In genomic region chr6:133952815-133953633, GRCh38 we compare ENCODE assay signal across 8 cellular contexts. TPM values are rescaled to one million over a fixed set of nuclear protein-coding genes. Genes with fewer than 3 reads are reported as not detected.
DNase-seq lines count a peak whose midpoint lies in the region; ATAC-seq and TF ChIP-seq lines count a peak whose summit lies in the region.

Gene TBPL1 (plus strand): TSS chr6:133953224. CDS start chr6:133980126, 26,902 bp downstream.

- H3K9me3 Mint-ChIP-seq in activated CD4-positive, alpha-beta T cell treated with anti-CD3 and anti-CD28 coated beads, Interleukin-2, amount 10 ng/mL, durations not matched to agents 24 days and 14 days, result no peaks in the 10 kb centered on the region

- H3K27ac ChIP-seq in BLaER1 treated with 17β-estradiol and CSF1 and Interleukin-3, amounts not matched to agents 10 nM and 100 nM, result peak within 1 kb of the TSS; percentile 71 to 98 (median 96)
- H3K27ac ChIP-seq in colonic mucosa, result peak within 1 kb of the TSS; percentile 85

- peaks cover 10% of the 10 kb centered on the region for H3K27me3 Mint-ChIP-seq in activated CD4-positive, alpha-beta T cell treated with anti-CD3 and anti-CD28 coated beads, Interleukin-2, amount 10 ng/mL, durations not matched to agents 24 days and 14 days

- peak within 1 kb of the TSS; percentile 87 to 97 (median 94) for H3K9ac ChIP-seq in BLaER1 treated with 17β-estradiol and CSF1 and Interleukin-3, amounts not matched to agents 10 nM and 100 nM
- peak within 1 kb of the TSS; percentile 84 to 90 for H3K9ac ChIP-seq in colonic mucosa (ENCODE audit: low read depth in 2 of 2, low read length in 2 of 2)

- no peak for TF ChIP-seq CTCF in colonic mucosa (IDR thresholded peaks at IDR 0.05)

- peaks cover 28 to 51% (median 34%) of the 10 kb centered on the region in 10 experiments for H3K4me1 ChIP-seq in BLaER1 treated with 17β-estradiol and CSF1 and Interleukin-3, amounts not matched to agents 10 nM and 100 nM
- H3K4me1 ChIP-seq in colonic mucosa, result peaks cover 5% of the 10 kb centered on the region

- H3K4me3 ChIP-seq in BLaER1 treated with 17β-estradiol and CSF1 and Interleukin-3, amounts not matched to agents 10 nM and 100 nM, result peak within 1 kb of the TSS; percentile 85 to 93 (median 89)
- H3K4me3 ChIP-seq in colonic mucosa, result peak within 1 kb of the TSS; percentile 65

- H3K4me1 Mint-ChIP-seq in activated CD4-positive, alpha-beta T cell treated with anti-CD3 and anti-CD28 coated beads, Interleukin-2, amount 10 ng/mL, durations not matched to agents 24 days and 14 days, result peaks cover 39% of the 10 kb centered on the region

- H3K9me3 ChIP-seq in BLaER1 treated with 17β-estradiol and CSF1 and Interleukin-3, amounts not matched to agents 10 nM and 100 nM (replicated peaks in 1 of 11), result no peaks in the 10 kb centered on the region
- no peaks in the 10 kb centered on the region for H3K9me3 ChIP-seq in colonic mucosa

- peak within 1 kb of the TSS; percentile 98 for H3K4me3 Mint-ChIP-seq in activated CD4-positive, alpha-beta T cell treated with anti-CD3 and anti-CD28 coated beads, Interleukin-2, amount 10 ng/mL, durations not matched to agents 24 days and 14 days

- H3K27ac Mint-ChIP-seq in activated CD4-positive, alpha-beta T cell treated with anti-CD3 and anti-CD28 coated beads, Interleukin-2, amount 10 ng/mL, durations not matched to agents 24 days and 14 days, result peak within 1 kb of the TSS; percentile 89

- H3K27me3 ChIP-seq in BLaER1 treated with 17β-estradiol and CSF1 and Interleukin-3, amounts not matched to agents 10 nM and 100 nM, result no peaks in the 10 kb centered on the region
- H3K27me3 ChIP-seq in colonic mucosa, result no peaks in the 10 kb centered on the region

- peaks cover 11% of the 10 kb centered on the region for H3K36me3 Mint-ChIP-seq in activated CD4-positive, alpha-beta T cell treated with anti-CD3 and anti-CD28 coated beads, Interleukin-2, amount 10 ng/mL, durations not matched to agents 24 days and 14 days (ENCODE audit: low read depth)

- peaks cover 0 to 46% (median 38%) of the 10 kb centered on the region in 11 experiments; a peak in 16 of 22 replicates for H4K20me1 ChIP-seq in BLaER1 treated with 17β-estradiol and CSF1 and Interleukin-3, amounts not matched to agents 10 nM and 100 nM

- ATAC-seq in GM19324 (IDR thresholded peaks at IDR 0.05; ENCODE audit: low FRiP score, unreplicated experiment) (peak; percentile 92), HG03460 (IDR thresholded peaks at IDR 0.05; ENCODE audit: unreplicated experiment) (peak; percentile 83), left colon (peak; percentile 97)

- no peaks in the 10 kb centered on the region for H3K36me3 ChIP-seq in BLaER1 treated with 17β-estradiol and CSF1 and Interleukin-3, amounts not matched to agents 10 nM and 100 nM
- no peaks in the 10 kb centered on the region for H3K36me3 ChIP-seq in colonic mucosa

- DNase-seq in NCI-H524 treated with DMSO at 0.1 percent for 48 hours (lab: John Stamatoyannopoulos, UW) (peak; percentile 93), colonic mucosa (peak; percentile 96), left colon (peak; percentile 94 to 96)
- peak; percentile 95 for DNase-seq in activated CD4-positive, alpha-beta T cell treated with anti-CD3 and anti-CD28 coated beads, Interleukin-2, amount 10 ng/mL, durations not matched to agents 24 days and 14 days
- DNase-seq in stimulated activated CD4-positive, alpha-beta T cell treated with anti-CD3 and anti-CD28 coated beads, Interleukin-1b, Interleukin-23, amount 100 ng/mL, for 4 hours (ENCODE audit: low read depth in 2 of 2), result peak; percentile 90 to 91

- intact Hi-C loops in activated CD4-positive, alpha-beta T cell treated with anti-CD3 and anti-CD28 coated beads, Interleukin-2, amount 10 ng/mL, durations not matched to agents 24 days and 14 days (cut with micrococcal nuclease), result loop anchor here (2.0 to 10.0 kb wide), 6 partner anchors 14 to 1138 kb away; partner anchors contain the start of gene RPS12
- intact Hi-C loops in colonic mucosa (cut with DNase I), result no loop called here
- intact Hi-C loops in left colon (cut with DNase I, micrococcal nuclease), result no loop called here

- H3K4me2 ChIP-seq in BLaER1 treated with 17β-estradiol and CSF1 and Interleukin-3, amounts not matched to agents 10 nM and 100 nM, result peak within 1 kb of the TSS; percentile 77 to 99 (median 90)

RNA-seq across cellular contexts. Expression of gene TBPL1, which starts in this region (rescaled TPM):
- total RNA-seq in activated CD4-positive, alpha-beta T cell treated with anti-CD3 and anti-CD28 coated beads, Interleukin-2, amount 10 ng/mL, durations not matched to agents 24 days and 14 days, result 37.2 and 40.0 TPM in 2 replicates
- total RNA-seq in colonic mucosa, result 10 to 100 TPM; 28.1 to 29.0 TPM
- total RNA-seq in left colon, result 10 to 100 TPM; 18.2 to 22.2 TPM

Comparison
In these comparisons a context has a peak if more than half of its experiments do, and no peak if none do; other contexts are left out.
1. Peak in every context shown above with its lines: DNase-seq, ATAC-seq, H3K4me3 ChIP-seq and H3K27ac ChIP-seq.